12 cellular contexts compared by ENCODE assay signal in the genomic region with DNA sequence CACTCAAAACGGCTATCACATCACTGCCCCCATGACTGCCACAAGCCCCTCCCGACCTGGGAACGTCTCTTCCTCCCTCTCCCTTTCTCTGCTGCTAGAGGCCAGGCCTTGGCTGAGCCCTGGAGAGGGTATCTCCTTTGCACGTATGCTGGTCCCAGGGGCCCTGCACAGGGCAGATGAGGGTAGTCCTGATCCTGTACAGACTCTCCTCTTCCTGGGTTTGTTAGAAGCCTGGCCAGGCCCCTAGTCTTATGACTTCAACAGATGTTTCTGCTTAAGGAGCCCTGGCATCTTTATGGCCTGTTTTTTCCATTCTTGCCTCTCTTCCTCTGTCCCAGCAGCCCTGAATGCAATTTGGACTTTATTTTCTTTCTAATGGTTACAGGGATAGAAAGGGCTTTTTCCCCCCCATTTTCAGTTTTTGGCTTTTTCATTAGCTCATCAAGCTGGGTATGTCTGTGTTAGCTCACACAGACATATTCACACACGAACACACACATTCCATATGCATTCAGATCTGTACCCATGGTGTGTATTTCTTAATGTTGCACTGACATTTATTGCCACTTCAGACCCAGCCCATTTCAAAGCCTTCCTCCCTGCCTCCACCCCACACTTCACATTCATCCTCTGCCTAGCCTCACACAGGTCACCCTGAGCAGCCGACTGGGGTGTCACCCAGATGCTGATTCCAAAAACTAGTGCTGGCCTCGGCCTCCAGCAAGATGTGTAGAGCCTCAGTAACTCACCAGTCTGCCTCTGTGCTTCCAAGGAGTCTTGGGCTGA.
A peak's percentile ranks its signal among the peaks of the same experiment; 100 is the strongest.
DNase-seq lines count a peak whose midpoint lies in the region; ATAC-seq and TF ChIP-seq lines count a peak whose summit lies in the region.
"Had no signal": no experiment of that assay in that cellular context is flagged by ENCODE, and none has a peak within 500 bp of the region (broad histone marks: within the 10 kb centered on the region; RNA-seq: fewer than 3 reads in every experiment).

No MANE protein-coding gene starts in this region.

- no peaks in the 10 kb centered on the region for H3K27me3 ChIP-seq in esophagus (ENCODE audit: control insufficient read depth in 1 of 2, insufficient read depth in 2 of 2, low read length in 2 of 2)
- no peaks in the 10 kb centered on the region for H3K27me3 ChIP-seq in tibial artery
- H3K27me3 ChIP-seq: adrenal gland, right lobe of liver had no signal

- intact Hi-C loops in tibial artery (cut with DNase I; ENCODE audit: low total_unique reads), result no loop called here

- H3K4me3 ChIP-seq in esophagus (ENCODE audit: low read depth in 1 of 2, low read length in 2 of 2) (no peak overlapping the region), tibial artery (no peak overlapping the region)
- H3K4me3 ChIP-seq: adrenal gland, right lobe of liver had no signal

- H3K27ac ChIP-seq in esophagus (ENCODE audit: low read depth in 2 of 2, low read length in 1 of 2) (peak overlapping the region; percentile 6 to 72), tibial artery (peak overlapping the region; percentile 31 to 35)
- H3K27ac ChIP-seq: right lobe of liver had no signal

- H3K4me1 Mint-ChIP-seq in HFFc6 (ENCODE audit: low read depth) (peaks cover 54% of the 10 kb centered on the region), mesothelial cell of epicardium (peaks cover 85% of the 10 kb centered on the region)

- ATAC-seq in HG02610 (IDR thresholded peaks at IDR 0.05; ENCODE audit: unreplicated experiment) (no peak), HG03520 (IDR thresholded peaks at IDR 0.05; ENCODE audit: unreplicated experiment) (no peak)

- H3K4me3 Mint-ChIP-seq in HFFc6 (no peak overlapping the region), mesothelial cell of epicardium (no peak overlapping the region)
- H3K4me3 Mint-ChIP-seq: activated CD4-positive, alpha-beta T cell treated with anti-CD3 and anti-CD28 coated beads, Interleukin-2, amount 10 ng/mL, durations not matched to agents 24 days and 14 days had no signal

- no peaks in the 10 kb centered on the region for H3K9me3 ChIP-seq in esophagus (ENCODE audit: control insufficient read depth in 2 of 2, insufficient read depth in 1 of 2, low read depth in 1 of 2, low read length in 1 of 2)
- H3K9me3 ChIP-seq in tibial artery, result no peaks in the 10 kb centered on the region
- H3K9me3 ChIP-seq: adrenal gland, right lobe of liver had no signal

- H3K9me3 Mint-ChIP-seq in HFFc6 (no peaks in the 10 kb centered on the region), mesothelial cell of epicardium (no peaks in the 10 kb centered on the region)
- H3K9me3 Mint-ChIP-seq: activated CD4-positive, alpha-beta T cell treated with anti-CD3 and anti-CD28 coated beads, Interleukin-2, amount 10 ng/mL, durations not matched to agents 24 days and 14 days had no signal

- TF ChIP-seq CTCF in HFFc6 (IDR thresholded peaks at IDR 0.05) (no peak), mesothelial cell of epicardium (IDR thresholded peaks at IDR 0.05; ENCODE audit: unreplicated experiment) (no peak), tibial artery (IDR thresholded peaks at IDR 0.05) (no peak)

- peak overlapping the region; percentile 27 for H3K27ac Mint-ChIP-seq in HFFc6
- H3K27ac Mint-ChIP-seq in mesothelial cell of epicardium, result peak overlapping the region; percentile 95
- H3K27ac Mint-ChIP-seq: activated CD4-positive, alpha-beta T cell treated with anti-CD3 and anti-CD28 coated beads, Interleukin-2, amount 10 ng/mL, durations not matched to agents 24 days and 14 days had no signal

- 58 to 60% methylated on average over 7 of the region's 7 CpGs for WGBS in esophagus, 2 donors

- H3K27me3 Mint-ChIP-seq in HFFc6 (ENCODE audit: insufficient read depth), result peaks cover 1% of the 10 kb centered on the region; the same call in 1 of the 2 replicates
- no peaks in the 10 kb centered on the region for H3K27me3 Mint-ChIP-seq in mesothelial cell of epicardium (ENCODE audit: low read depth)
- H3K27me3 Mint-ChIP-seq: activated CD4-positive, alpha-beta T cell treated with anti-CD3 and anti-CD28 coated beads, Interleukin-2, amount 10 ng/mL, durations not matched to agents 24 days and 14 days had no signal

- H3K4me1 ChIP-seq in esophagus (ENCODE audit: control insufficient read depth in 2 of 2, insufficient read depth in 2 of 2, low read length in 1 of 2), result peaks cover 6 to 27% of the 10 kb centered on the region in 2 donors
- peaks cover 0 to 32% (median 17%) of the 10 kb centered on the region in 4 donors for H3K4me1 ChIP-seq in tibial artery
- H3K4me1 ChIP-seq: adrenal gland, right lobe of liver had no signal

- H3K36me3 Mint-ChIP-seq in HFFc6 (ENCODE audit: low read depth) (no peaks in the 10 kb centered on the region), mesothelial cell of epicardium (no peaks in the 10 kb centered on the region)

- DNase-seq in HFFc6 (no peak), mesothelial cell of epicardium (ENCODE audit: low spot score in 2 of 2, unreplicated experiment in 2 of 2) (no peak), tibial artery (peak; percentile 52 to 75), NCI-H69 (lab: John Stamatoyannopoulos, UW) (no peak), T-helper 9 cell (no peak)
- DNase-seq: activated CD4-positive, alpha-beta T cell treated with anti-CD3 and anti-CD28 coated beads, Interleukin-2, amount 10 ng/mL, durations not matched to agents 24 days and 14 days; adrenal gland; NCI-H1105 treated with DMSO at 0.1 percent for 48 hours; right lobe of liver had no signal

- H3K36me3 ChIP-seq in esophagus (ENCODE audit: control insufficient read depth in 2 of 2, insufficient read depth in 2 of 2, low read length in 1 of 2) (no peaks in the 10 kb centered on the region), tibial artery (no peaks in the 10 kb centered on the region)
- H3K36me3 ChIP-seq: adrenal gland, right lobe of liver had no signal

Comparison
In these comparisons a context has a peak if more than half of its experiments do, and no peak if none do; other contexts are left out.
1. DNase-seq: peak in tibial artery (2 of 2); none in HFFc6 (single experiment), mesothelial cell of epicardium (0 of 2), NCI-H69 (single experiment) and T-helper 9 cell (single experiment).